In the genomic region with DNA sequence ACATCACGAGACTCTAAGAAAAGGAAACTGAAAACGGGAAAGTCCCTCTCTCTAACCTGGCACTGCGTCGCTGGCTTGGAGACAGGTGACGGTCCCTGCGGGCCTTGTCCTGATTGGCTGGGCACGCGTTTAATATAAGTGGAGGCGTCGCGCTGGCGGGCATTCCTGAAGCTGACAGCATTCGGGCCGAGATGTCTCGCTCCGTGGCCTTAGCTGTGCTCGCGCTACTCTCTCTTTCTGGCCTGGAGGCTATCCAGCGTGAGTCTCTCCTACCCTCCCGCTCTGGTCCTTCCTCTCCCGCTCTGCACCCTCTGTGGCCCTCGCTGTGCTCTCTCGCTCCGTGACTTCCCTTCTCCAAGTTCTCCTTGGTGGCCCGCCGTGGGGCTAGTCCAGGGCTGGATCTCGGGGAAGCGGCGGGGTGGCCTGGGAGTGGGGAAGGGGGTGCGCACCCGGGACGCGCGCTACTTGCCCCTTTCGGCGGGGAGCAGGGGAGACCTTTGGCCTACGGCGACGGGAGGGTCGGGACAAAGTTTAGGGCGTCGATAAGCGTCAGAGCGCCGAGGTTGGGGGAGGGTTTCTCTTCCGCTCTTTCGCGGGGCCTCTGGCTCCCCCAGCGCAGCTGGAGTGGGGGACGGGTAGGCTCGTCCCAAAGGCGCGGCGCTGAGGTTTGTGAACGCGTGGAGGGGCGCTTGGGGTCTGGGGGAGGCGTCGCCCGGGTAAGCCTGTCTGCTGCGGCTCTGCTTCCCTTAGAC, we compare ENCODE assay signal across 8 cellular contexts. TPM values are rescaled to one million over a fixed set of nuclear protein-coding genes. Genes with fewer than 3 reads are reported as not detected.
DNase-seq lines count a peak whose midpoint lies in the region; ATAC-seq and TF ChIP-seq lines count a peak whose summit lies in the region.

Gene B2M, plus strand, starts transcription at position 162 of the 752 bp plus-strand sequence. Its CDS starts 30 bp downstream, at position 192.

- DNase-seq in BJ (ENCODE audit: low read depth) (peak; percentile 77), NCI-H526 treated with DMSO at 0.1 percent for 48 hours (lab: John Stamatoyannopoulos, UW) (peak; percentile 94), coronary artery (ENCODE audit: low spot score) (peak; percentile 97), left kidney (ENCODE audit: low read depth, low spot score) (peak; percentile 99)
- DNase-seq in activated CD4-positive, alpha-beta T cell treated with anti-CD3 and anti-CD28 coated beads, Interleukin-2, amount 10 ng/mL, durations not matched to agents 24 days and 14 days = peak; percentile 99
- peak; percentile 94 to 95 for DNase-seq in stimulated activated CD4-positive, alpha-beta T cell treated with anti-CD3 and anti-CD28 coated beads, Interleukin-2, amount 100 ng/mL, for 24 hours

- peaks cover 44% of the 10 kb centered on the region for H3K4me1 Mint-ChIP-seq in activated CD4-positive, alpha-beta T cell treated with anti-CD3 and anti-CD28 coated beads, Interleukin-2, amount 10 ng/mL, durations not matched to agents 24 days and 14 days

- ATAC-seq in GM19324 (IDR thresholded peaks at IDR 0.05; ENCODE audit: low FRiP score, unreplicated experiment) (peak; percentile 80), HG03469 (IDR thresholded peaks at IDR 0.05; ENCODE audit: unreplicated experiment) (peak; percentile 69)

- intact Hi-C loops in activated CD4-positive, alpha-beta T cell treated with anti-CD3 and anti-CD28 coated beads, Interleukin-2, amount 10 ng/mL, durations not matched to agents 24 days and 14 days (cut with micrococcal nuclease) = loop anchor here (1.0 to 5.0 kb wide), 6 partner anchors 8 to 491 kb away; partner anchors contain the start of genes CTDSPL2, EIF3J and SPG11

- POLR2A ChIA-PET in BJ (lab: Charles Lee) = interaction anchor here (1.5 to 2.2 kb wide), 2 partner anchors 15 to 17 kb away, joined by 6 to 7 read pairs; no protein-coding TSS in a partner anchor

- peak within 1 kb of the TSS; percentile 96 to 99 for H3K27ac ChIP-seq in coronary artery

- TF ChIP-seq CTCF in BJ (IDR thresholded peaks at IDR 0.05; ENCODE audit: insufficient read depth, low read depth, low read length) (no peak), coronary artery (IDR thresholded peaks at IDR 0.05) (no peak)

- no peaks in the 10 kb centered on the region for H3K27me3 ChIP-seq in BJ (ENCODE audit: control insufficient read depth, insufficient read depth, low read length)

- no peaks in the 10 kb centered on the region for H3K27me3 Mint-ChIP-seq in activated CD4-positive, alpha-beta T cell treated with anti-CD3 and anti-CD28 coated beads, Interleukin-2, amount 10 ng/mL, durations not matched to agents 24 days and 14 days

- peak within 1 kb of the TSS; percentile 100 for H3K27ac Mint-ChIP-seq in activated CD4-positive, alpha-beta T cell treated with anti-CD3 and anti-CD28 coated beads, Interleukin-2, amount 10 ng/mL, durations not matched to agents 24 days and 14 days

- peaks cover 4% of the 10 kb centered on the region for H3K36me3 ChIP-seq in BJ (ENCODE audit: control insufficient read depth, insufficient read depth, low read length)

- peak within 1 kb of the TSS; percentile 94 for H3K4me3 Mint-ChIP-seq in activated CD4-positive, alpha-beta T cell treated with anti-CD3 and anti-CD28 coated beads, Interleukin-2, amount 10 ng/mL, durations not matched to agents 24 days and 14 days

- H3K36me3 Mint-ChIP-seq in activated CD4-positive, alpha-beta T cell treated with anti-CD3 and anti-CD28 coated beads, Interleukin-2, amount 10 ng/mL, durations not matched to agents 24 days and 14 days (ENCODE audit: low read depth) = peaks cover 63% of the 10 kb centered on the region

- H3K4me3 ChIP-seq in BJ (ENCODE audit: low read depth, low read length) (peak within 1 kb of the TSS; percentile 98), coronary artery (peak within 1 kb of the TSS; percentile 94)

- CTCF ChIA-PET in BJ (lab: Yijun Ruan, JAX) = interaction anchor here (0.7 to 3.9 kb wide), 9 partner anchors 13 to 49 kb away, joined by 3 to 17 read pairs (median 6); partner anchors contain the start of genes SPG11 and TRIM69

- H3K9me3 Mint-ChIP-seq in activated CD4-positive, alpha-beta T cell treated with anti-CD3 and anti-CD28 coated beads, Interleukin-2, amount 10 ng/mL, durations not matched to agents 24 days and 14 days = no peaks in the 10 kb centered on the region

RNA-seq across cellular contexts. Expression of gene B2M, which starts in this region (rescaled TPM):
- polyA plus RNA-seq in BJ (2011; rRNA removed) = 2,480 and 4,424 TPM in 2 replicates
- 224 and 314 TPM in 2 replicates for polyA minus RNA-seq in BJ (2011; rRNA and poly(A)+ RNA removed)
- total RNA-seq in activated CD4-positive, alpha-beta T cell treated with anti-CD3 and anti-CD28 coated beads, Interleukin-2, amount 10 ng/mL, durations not matched to agents 24 days and 14 days = 4,380 and 4,481 TPM in 2 replicates

Comparison
In these comparisons a context has a peak if more than half of its experiments do, and no peak if none do; other contexts are left out.
1. Peak in every context shown above with its lines: DNase-seq, ATAC-seq, H3K4me3 ChIP-seq and H3K27ac ChIP-seq.